In genomic region chr21:45444385-45444784, GRCh38 we compare ENCODE assay signal across 21 cellular contexts.
"Had no signal": no experiment of that assay in that cellular context is flagged by ENCODE, and none has a peak within 500 bp of the region (broad histone marks: within the 10 kb centered on the region; RNA-seq: fewer than 3 reads in every experiment).

No MANE protein-coding gene starts in this region.

- H3K9ac ChIP-seq: neural progenitor cell, SK-N-SH had no signal

- DNase-seq: activated CD4-positive, alpha-beta T cell treated with anti-CD3 and anti-CD28 coated beads for 1 hour; activated CD4-positive, alpha-beta T cell treated with anti-CD3 and anti-CD28 coated beads, Interleukin-2, amount 50 U/mL, for 1 hour; activated CD8-positive, alpha-beta T cell treated with anti-CD3 and anti-CD28 coated beads, Interleukin-2, amount 10 ng/mL, durations not matched to agents 7 days and 5 days; activated gamma-delta T cell; activated naive CD4-positive, alpha-beta T cell treated with anti-CD3 and anti-CD28 coated beads, Interleukin-2, amount 50 U/mL, for 16 hours; activated naive CD8-positive, alpha-beta T cell treated with anti-CD3 and anti-CD28 coated beads, Interleukin-2, amount 50 U/mL, for 24 hours; body of pancreas; erythroblast; foreskin keratinocyte; left colon; lower lobe of right lung; naive thymus-derived CD8-positive, alpha-beta T cell; SK-N-SH; stimulated activated CD4-positive, alpha-beta T cell treated with anti-CD3 and anti-CD28 coated beads, Interleukin-1b, Interleukin-23, amount 100 ng/mL, for 48 hours had no signal

- H3K4me3 ChIP-seq: body of pancreas, cardiac muscle cell, lower lobe of right lung, neural progenitor cell, prostate gland, thoracic aorta, upper lobe of left lung had no signal

- H3K4me1 ChIP-seq: foreskin keratinocyte, neural progenitor cell, prostate gland had no signal

- H3K27me3 ChIP-seq: body of pancreas, cardiac muscle cell, foreskin keratinocyte, neural progenitor cell, upper lobe of left lung had no signal

- H3K4me3 Mint-ChIP-seq: activated CD8-positive, alpha-beta T cell treated with anti-CD3 and anti-CD28 coated beads, Interleukin-2, amount 10 ng/mL, durations not matched to agents 7 days and 5 days; activated naive CD8-positive, alpha-beta T cell treated with anti-CD3 and anti-CD28 coated beads, Interleukin-2, amount 50 U/mL, for 24 hours; activated T-helper 1 cell treated with anti-CD3 and anti-CD28 coated beads, Interleukin-12 subunit alpha, Interleukin-12 subunit beta, Interleukin-2, Interleukin-4 antibody, amounts not matched to agents 30 ng/mL and 10 ng/mL and 1 ng/mL, durations not matched to agents 14 hours and 24 hours and 36 hours; naive thymus-derived CD8-positive, alpha-beta T cell; neural progenitor cell had no signal

- H3K27ac ChIP-seq: body of pancreas, cardiac muscle cell, foreskin keratinocyte, lower lobe of right lung, neural progenitor cell, prostate gland, thoracic aorta, upper lobe of left lung, VCaP had no signal

- H3K4me1 Mint-ChIP-seq: neural progenitor cell had no signal

- H2AFZ ChIP-seq: neural progenitor cell had no signal

- H3K4me2 ChIP-seq: neural progenitor cell, SK-N-SH had no signal

- H3K9me3 ChIP-seq: body of pancreas, lower lobe of right lung, prostate gland, SK-N-SH had no signal

- H3K36me3 ChIP-seq: cardiac muscle cell, lower lobe of right lung, neural progenitor cell, prostate gland, upper lobe of left lung had no signal

- H3K9me3 Mint-ChIP-seq: activated naive CD8-positive, alpha-beta T cell treated with anti-CD3 and anti-CD28 coated beads, Interleukin-2, amount 50 U/mL, for 24 hours had no signal

- H3K27ac Mint-ChIP-seq: activated CD8-positive, alpha-beta T cell treated with anti-CD3 and anti-CD28 coated beads, Interleukin-2, amount 10 ng/mL, durations not matched to agents 7 days and 5 days; activated T-helper 1 cell treated with anti-CD3 and anti-CD28 coated beads, Interleukin-12 subunit alpha, Interleukin-12 subunit beta, Interleukin-2, Interleukin-4 antibody, amounts not matched to agents 30 ng/mL and 10 ng/mL and 1 ng/mL, durations not matched to agents 14 hours and 24 hours and 36 hours; neural progenitor cell had no signal

- ATAC-seq: activated CD8-positive, alpha-beta T cell treated with anti-CD3 and anti-CD28 coated beads, Interleukin-2, amount 10 ng/mL, durations not matched to agents 7 days and 5 days; activated naive CD8-positive, alpha-beta T cell treated with anti-CD3 and anti-CD28 coated beads, Interleukin-2, amount 50 U/mL, for 24 hours; body of pancreas; foreskin keratinocyte; left colon; lower lobe of right lung; naive thymus-derived CD8-positive, alpha-beta T cell had no signal

- H3K36me3 Mint-ChIP-seq: naive thymus-derived CD8-positive, alpha-beta T cell had no signal
